ENCODE assay signal across 31 cellular contexts in genomic region chrX:74270393-74270792, GRCh38. TPM values are rescaled to one million over a fixed set of nuclear protein-coding genes. Genes with fewer than 3 reads are reported as not detected.
"Had no signal": no experiment of that assay in that cellular context is flagged by ENCODE, and none has a peak within 500 bp of the region (broad histone marks: within the 10 kb centered on the region; RNA-seq: fewer than 3 reads in every experiment).

No MANE protein-coding gene starts in this region.

- H3K27ac Mint-ChIP-seq: dendritic cell treated with granulocyte-macrophage colony-stimulating factor and Interleukin-4, amounts not matched to agents 40 ng/mL and 50 ng/mL, for 4 days; naive thymus-derived CD8-positive, alpha-beta T cell; stimulated activated effector memory CD8-positive, alpha-beta T cell treated with anti-CD3 and anti-CD28 coated beads, Interleukin-12 subunit alpha, Interleukin-12 subunit beta, amount 100 ng/mL, for 72 hours had no signal

- H3K4me3 Mint-ChIP-seq: dendritic cell treated with granulocyte-macrophage colony-stimulating factor and Interleukin-4, amounts not matched to agents 40 ng/mL and 50 ng/mL, for 4 days; naive thymus-derived CD8-positive, alpha-beta T cell; stimulated activated effector memory CD8-positive, alpha-beta T cell treated with anti-CD3 and anti-CD28 coated beads, Interleukin-12 subunit alpha, Interleukin-12 subunit beta, amount 100 ng/mL, for 72 hours had no signal

- H3K4me3 ChIP-seq: colonic mucosa, esophagus squamous epithelium, lower lobe of right lung, ovary, right atrium auricular region, stomach, thyroid gland, vagina had no signal

- H3K27me3 Mint-ChIP-seq: dendritic cell treated with granulocyte-macrophage colony-stimulating factor and Interleukin-4, amounts not matched to agents 40 ng/mL and 50 ng/mL, for 4 days; naive thymus-derived CD8-positive, alpha-beta T cell had no signal

- H3K27me3 ChIP-seq: colonic mucosa, esophagus squamous epithelium, ovary, right atrium auricular region, stomach, thyroid gland, vagina had no signal

- H3K4me1 ChIP-seq: colonic mucosa, esophagus squamous epithelium, lower lobe of right lung, right atrium auricular region, stomach, thyroid gland, vagina had no signal

- H3K9me3 ChIP-seq: colonic mucosa, esophagus squamous epithelium, lower lobe of right lung, ovary, right atrium auricular region, stomach, thyroid gland, vagina had no signal

- H3K9me3 Mint-ChIP-seq: dendritic cell treated with granulocyte-macrophage colony-stimulating factor and Interleukin-4, amounts not matched to agents 40 ng/mL and 50 ng/mL, for 4 days; naive thymus-derived CD8-positive, alpha-beta T cell; stimulated activated effector memory CD8-positive, alpha-beta T cell treated with anti-CD3 and anti-CD28 coated beads, Interleukin-12 subunit alpha, Interleukin-12 subunit beta, amount 100 ng/mL, for 72 hours had no signal

- DNase-seq: colonic mucosa; effector memory CD4-positive, alpha-beta T cell; erythroblast; esophagus squamous epithelium; head of caudate nucleus; left ventricle myocardium superior; lower lobe of right lung; naive thymus-derived CD8-positive, alpha-beta T cell; occipital lobe; ovary; posterior cingulate gyrus; stimulated activated CD4-positive, alpha-beta T cell treated with anti-CD3 and anti-CD28 coated beads, Interleukin-2, amount 100 ng/mL, for 24 hours; stimulated activated CD4-positive, alpha-beta T cell treated with anti-CD3 and anti-CD28 coated beads, Interleukin-4, amount 100 ng/mL, for 24 hours; stimulated activated naive CD4-positive, alpha-beta T cell treated with Interleukin-2 at 50 U/mL for 16 hours; stomach; thyroid gland; trophoblast cell had no signal

- H3K36me3 ChIP-seq: colonic mucosa, ovary, vagina had no signal

- H3K27ac ChIP-seq: colonic mucosa, esophagus squamous epithelium, lower lobe of right lung, ovary, right atrium auricular region, stomach, thyroid gland, vagina had no signal

- ATAC-seq: left ventricle myocardium superior; lower lobe of right lung; naive thymus-derived CD8-positive, alpha-beta T cell; sciatic nerve; stimulated activated effector memory CD8-positive, alpha-beta T cell treated with anti-CD3 and anti-CD28 coated beads, Interleukin-12 subunit alpha, Interleukin-12 subunit beta, amount 100 ng/mL, for 72 hours had no signal

RNA-seq across cellular contexts. Expression of gene ZCCHC13, which starts 33.6 kb away (rescaled TPM):
- total RNA-seq: colonic mucosa; esophagus squamous epithelium; frontal cortex; glomerular endothelial cell; left ventricle myocardium superior; lower lobe of right lung; mesenteric fat pad; myocyte; naive thymus-derived CD8-positive, alpha-beta T cell; occipital lobe; ovary; right atrium auricular region; sciatic nerve; stomach; subcutaneous adipose tissue; temporal lobe; thyroid gland; ureter; vagina had no signal
- polyA plus RNA-seq: keratinocyte; naive thymus-derived CD8-positive, alpha-beta T cell; neural cell; ovary; stomach had no signal
